In the genomic region with DNA sequence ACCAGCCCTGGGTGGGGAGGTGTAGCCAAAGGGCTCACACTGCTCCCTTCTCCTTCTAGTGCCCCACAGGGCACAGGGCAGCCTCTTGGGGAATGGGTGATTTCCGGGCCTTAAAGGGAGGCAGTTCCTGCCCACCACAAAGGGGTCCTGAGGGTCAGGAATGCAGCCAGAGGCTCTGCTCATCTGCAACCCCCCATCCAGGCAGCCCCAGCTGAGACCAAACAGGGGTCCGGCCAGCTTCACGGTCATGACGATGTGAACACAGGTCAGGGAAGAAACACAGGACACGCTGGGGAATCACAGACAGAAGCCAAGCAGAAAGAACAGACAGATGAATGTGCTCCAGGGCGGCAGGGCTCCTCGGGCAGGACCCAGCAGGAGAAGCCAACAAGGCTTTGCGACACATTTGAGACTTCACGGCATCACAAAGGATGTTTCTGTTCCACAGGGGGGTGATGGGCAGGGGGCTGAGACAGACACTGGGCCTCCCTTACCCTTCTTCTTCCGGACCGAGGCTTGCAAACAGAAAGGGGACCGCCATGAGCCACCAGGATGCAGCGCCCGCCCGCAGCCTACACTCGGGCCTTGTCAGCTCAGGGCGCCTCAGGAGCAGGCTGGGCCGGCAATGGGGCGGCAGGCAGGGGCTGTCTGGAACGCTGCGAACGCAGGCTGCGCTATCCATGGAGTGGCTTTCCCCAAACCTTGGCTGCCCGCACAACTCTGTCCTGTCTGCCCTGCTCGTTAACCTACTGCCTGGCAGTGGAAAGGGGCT, we compare ENCODE assay signal across 17 cellular contexts.
"Had no signal": no experiment of that assay in that cellular context is flagged by ENCODE, and none has a peak within 500 bp of the region (broad histone marks: within the 10 kb centered on the region; RNA-seq: fewer than 3 reads in every experiment).

No MANE protein-coding gene starts in this region.

- H3K9me3 Mint-ChIP-seq: activated CD4-positive, alpha-beta memory T cell treated with anti-CD3 and anti-CD28 coated beads for 36 hours; activated T-cell treated with anti-CD3 and anti-CD28 coated beads, Interleukin-2, amount 50 U/mL, for 24 hours; stimulated activated naive CD8-positive, alpha-beta T cell treated with anti-CD3 and anti-CD28 coated beads, Interleukin-15, amount 100 ng/mL, for 72 hours had no signal

- H3K4me1 ChIP-seq: adrenal gland, colonic mucosa, esophagus squamous epithelium, upper lobe of left lung had no signal

- H3K36me3 Mint-ChIP-seq: activated CD4-positive, alpha-beta memory T cell treated with anti-CD3 and anti-CD28 coated beads for 36 hours; activated CD8-positive, alpha-beta memory T cell treated with anti-CD3 and anti-CD28 coated beads, Interleukin-2, amount 10 ng/mL, durations not matched to agents 7 days and 5 days had no signal

- H3K36me3 ChIP-seq: adrenal gland, colonic mucosa, esophagus squamous epithelium, neutrophil, upper lobe of left lung, WERI-Rb-1 had no signal

- ATAC-seq: activated CD8-positive, alpha-beta memory T cell treated with anti-CD3 and anti-CD28 coated beads, Interleukin-2, amount 10 ng/mL, durations not matched to agents 7 days and 5 days; stimulated activated naive CD8-positive, alpha-beta T cell treated with anti-CD3 and anti-CD28 coated beads, Interleukin-15, amount 100 ng/mL, for 72 hours; T-helper 17 cell had no signal

- H3K4me3 ChIP-seq: adrenal gland, colonic mucosa, esophagus squamous epithelium, lung, smooth muscle cell, upper lobe of left lung had no signal

- H3K27me3 ChIP-seq: adrenal gland, colonic mucosa, neutrophil, upper lobe of left lung had no signal

- H3K9me3 ChIP-seq: adrenal gland, colonic mucosa, esophagus squamous epithelium, neutrophil, upper lobe of left lung had no signal

- H3K4me2 ChIP-seq: smooth muscle cell had no signal

- H3K27ac Mint-ChIP-seq: activated CD4-positive, alpha-beta memory T cell treated with anti-CD3 and anti-CD28 coated beads for 36 hours; activated CD8-positive, alpha-beta memory T cell treated with anti-CD3 and anti-CD28 coated beads, Interleukin-2, amount 10 ng/mL, durations not matched to agents 7 days and 5 days; activated T-cell treated with anti-CD3 and anti-CD28 coated beads, Interleukin-2, amount 50 U/mL, for 24 hours; stimulated activated naive CD8-positive, alpha-beta T cell treated with anti-CD3 and anti-CD28 coated beads, Interleukin-15, amount 100 ng/mL, for 72 hours; T-helper 17 cell had no signal

- H3K4me1 Mint-ChIP-seq: activated CD8-positive, alpha-beta memory T cell treated with anti-CD3 and anti-CD28 coated beads, Interleukin-2, amount 10 ng/mL, durations not matched to agents 7 days and 5 days; stimulated activated naive CD8-positive, alpha-beta T cell treated with anti-CD3 and anti-CD28 coated beads, Interleukin-15, amount 100 ng/mL, for 72 hours had no signal

- DNase-seq: activated CD4-positive, alpha-beta memory T cell treated with anti-CD3 and anti-CD28 coated beads for 36 hours; activated CD8-positive, alpha-beta memory T cell treated with anti-CD3 and anti-CD28 coated beads, Interleukin-2, amount 10 ng/mL, durations not matched to agents 7 days and 5 days; activated effector memory CD4-positive, alpha-beta T cell treated with Interleukin-2 at 50 U/mL for 16 hours; activated naive CD4-positive, alpha-beta T cell treated with anti-CD3 and anti-CD28 coated beads, Interleukin-2, amount 50 U/mL, for 16 hours; activated T-cell treated with anti-CD3 and anti-CD28 coated beads, Interleukin-2, amount 50 U/mL, for 24 hours; colonic mucosa; effector CD4-positive, alpha-beta T cell; esophagus squamous epithelium; hippocampal formation; stimulated activated naive CD8-positive, alpha-beta T cell treated with anti-CD3 and anti-CD28 coated beads, Interleukin-15, amount 100 ng/mL, for 72 hours; T-helper 17 cell; upper lobe of left lung; WERI-Rb-1 had no signal

- H3K27ac ChIP-seq: colonic mucosa, esophagus squamous epithelium, neutrophil, upper lobe of left lung, WERI-Rb-1 had no signal

- H3K4me3 Mint-ChIP-seq: activated CD4-positive, alpha-beta memory T cell treated with anti-CD3 and anti-CD28 coated beads for 36 hours; activated CD8-positive, alpha-beta memory T cell treated with anti-CD3 and anti-CD28 coated beads, Interleukin-2, amount 10 ng/mL, durations not matched to agents 7 days and 5 days; activated T-cell treated with anti-CD3 and anti-CD28 coated beads, Interleukin-2, amount 50 U/mL, for 24 hours; stimulated activated naive CD8-positive, alpha-beta T cell treated with anti-CD3 and anti-CD28 coated beads, Interleukin-15, amount 100 ng/mL, for 72 hours; T-helper 17 cell had no signal

- H3K27me3 Mint-ChIP-seq: activated CD8-positive, alpha-beta memory T cell treated with anti-CD3 and anti-CD28 coated beads, Interleukin-2, amount 10 ng/mL, durations not matched to agents 7 days and 5 days; activated T-cell treated with anti-CD3 and anti-CD28 coated beads, Interleukin-2, amount 50 U/mL, for 24 hours had no signal
